1 cellular context compared by ENCODE assay signal in genomic region chr11:30422389-30422788, GRCh38.
TF ChIP-seq lines count a peak whose summit lies in the region.

No MANE protein-coding gene starts in this region.

TF ChIP-seq in GM23338, 12 proteins besides CTCF, POLR2A, EP300 and RAD21 (continued from another document):
- TF ChIP-seq, protein P1, sequence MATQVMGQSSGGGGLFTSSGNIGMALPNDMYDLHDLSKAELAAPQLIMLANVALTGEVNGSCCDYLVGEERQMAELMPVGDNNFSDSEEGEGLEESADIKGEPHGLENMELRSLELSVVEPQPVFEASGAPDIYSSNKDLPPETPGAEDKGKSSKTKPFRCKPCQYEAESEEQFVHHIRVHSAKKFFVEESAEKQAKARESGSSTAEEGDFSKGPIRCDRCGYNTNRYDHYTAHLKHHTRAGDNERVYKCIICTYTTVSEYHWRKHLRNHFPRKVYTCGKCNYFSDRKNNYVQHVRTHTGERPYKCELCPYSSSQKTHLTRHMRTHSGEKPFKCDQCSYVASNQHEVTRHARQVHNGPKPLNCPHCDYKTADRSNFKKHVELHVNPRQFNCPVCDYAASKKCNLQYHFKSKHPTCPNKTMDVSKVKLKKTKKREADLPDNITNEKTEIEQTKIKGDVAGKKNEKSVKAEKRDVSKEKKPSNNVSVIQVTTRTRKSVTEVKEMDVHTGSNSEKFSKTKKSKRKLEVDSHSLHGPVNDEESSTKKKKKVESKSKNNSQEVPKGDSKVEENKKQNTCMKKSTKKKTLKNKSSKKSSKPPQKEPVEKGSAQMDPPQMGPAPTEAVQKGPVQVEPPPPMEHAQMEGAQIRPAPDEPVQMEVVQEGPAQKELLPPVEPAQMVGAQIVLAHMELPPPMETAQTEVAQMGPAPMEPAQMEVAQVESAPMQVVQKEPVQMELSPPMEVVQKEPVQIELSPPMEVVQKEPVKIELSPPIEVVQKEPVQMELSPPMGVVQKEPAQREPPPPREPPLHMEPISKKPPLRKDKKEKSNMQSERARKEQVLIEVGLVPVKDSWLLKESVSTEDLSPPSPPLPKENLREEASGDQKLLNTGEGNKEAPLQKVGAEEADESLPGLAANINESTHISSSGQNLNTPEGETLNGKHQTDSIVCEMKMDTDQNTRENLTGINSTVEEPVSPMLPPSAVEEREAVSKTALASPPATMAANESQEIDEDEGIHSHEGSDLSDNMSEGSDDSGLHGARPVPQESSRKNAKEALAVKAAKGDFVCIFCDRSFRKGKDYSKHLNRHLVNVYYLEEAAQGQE (IDR thresholded peaks at IDR 0.05; ENCODE audit: unreplicated experiment) = no peak
- TF ChIP-seq, protein P2, sequence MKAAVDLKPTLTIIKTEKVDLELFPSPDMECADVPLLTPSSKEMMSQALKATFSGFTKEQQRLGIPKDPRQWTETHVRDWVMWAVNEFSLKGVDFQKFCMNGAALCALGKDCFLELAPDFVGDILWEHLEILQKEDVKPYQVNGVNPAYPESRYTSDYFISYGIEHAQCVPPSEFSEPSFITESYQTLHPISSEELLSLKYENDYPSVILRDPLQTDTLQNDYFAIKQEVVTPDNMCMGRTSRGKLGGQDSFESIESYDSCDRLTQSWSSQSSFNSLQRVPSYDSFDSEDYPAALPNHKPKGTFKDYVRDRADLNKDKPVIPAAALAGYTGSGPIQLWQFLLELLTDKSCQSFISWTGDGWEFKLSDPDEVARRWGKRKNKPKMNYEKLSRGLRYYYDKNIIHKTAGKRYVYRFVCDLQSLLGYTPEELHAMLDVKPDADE (IDR thresholded peaks at IDR 0.05) = no peak
- TF ChIP-seq JUNB (IDR thresholded peaks at IDR 0.05; ENCODE audit: unreplicated experiment) (no peak), STAT1 (IDR thresholded peaks at IDR 0.05; ENCODE audit: unreplicated experiment) (no peak), EZH2phosphoT487 (IDR thresholded peaks at IDR 0.05; ENCODE audit: unreplicated experiment) (no peak), NANOG (IDR thresholded peaks at IDR 0.05; ENCODE audit: borderline replicate concordance) (no peak)
